1 cellular context compared by ENCODE assay signal in genomic region chr10:18446205-18446604, GRCh38.
TF ChIP-seq lines count a peak whose summit lies in the region.

No MANE protein-coding gene starts in this region.

TF ChIP-seq in GM12878, 131 proteins besides CTCF, POLR2A, EP300 and RAD21 (continued from another document):
- TF ChIP-seq HSF1 (IDR thresholded peaks at IDR 0.05; ENCODE audit: low read depth, low read length) = no peak
